13 cellular contexts compared by ENCODE assay signal in genomic region chr6:97473979-97474378, GRCh38.
DNase-seq lines count a peak whose midpoint lies in the region; ATAC-seq and TF ChIP-seq lines count a peak whose summit lies in the region.
"Had no signal": no experiment of that assay in that cellular context is flagged by ENCODE, and none has a peak within 500 bp of the region (broad histone marks: within the 10 kb centered on the region; RNA-seq: fewer than 3 reads in every experiment).

No MANE protein-coding gene starts in this region.

- POLR2A ChIA-PET in RWPE1 (lab: Yijun Ruan, JAX; ENCODE audit: low non-redundant PET), result no interaction called here

- H3K79me2 ChIP-seq in GM23338 (replicated peaks; ENCODE audit: insufficient read depth) (no peaks in the 10 kb centered on the region), Karpas-422 (ENCODE audit: low read length) (no peaks in the 10 kb centered on the region)

- H4K20me1 ChIP-seq in GM23338 (replicated peaks; ENCODE audit: insufficient read depth) (no peaks in the 10 kb centered on the region), Karpas-422 (ENCODE audit: insufficient read depth, low read depth, low read length) (no peaks in the 10 kb centered on the region)

- peak; percentile 29 to 36; a peak in 3 of 4 replicates for TF ChIP-seq CTCF in GM23338 (conservative IDR thresholded peaks at IDR 0.05; ENCODE audit: low read depth in 2 of 2)
- peak; percentile 8 for TF ChIP-seq CTCF in retinal pigment epithelial cell (conservative IDR thresholded peaks at IDR 0.05; ENCODE audit: low read depth, low read length)
- TF ChIP-seq CTCF in RWPE1 (conservative IDR thresholded peaks at IDR 0.05; ENCODE audit: low read depth), result no peak

- DNase-seq in GM23338 (ENCODE audit: low spot score) (peak; percentile 3), Karpas-422 (peak; percentile 45), SK-N-MC (ENCODE audit: low read depth, low spot score) (no peak), retinal pigment epithelial cell (ENCODE audit: low read depth) (peak; percentile 10), NCI-H226 (no peak), AML-193 (lab: John Stamatoyannopoulos, UW) (no peak), RWPE1 (ENCODE audit: low spot score) (no peak)
- DNase-seq: CD8-positive, alpha-beta memory T cell; DMS 273 treated with DMSO at 0.1 percent for 48 hours; GM23248; IMR-90; KG1 had no signal

- no peak overlapping the region for H3K4me3 ChIP-seq in GM23338
- H3K4me3 ChIP-seq in Karpas-422 (ENCODE audit: low read length), result no peak overlapping the region
- H3K4me3 ChIP-seq in SK-N-MC, result no peak overlapping the region
- H3K4me3 ChIP-seq in retinal pigment epithelial cell (ENCODE audit: low read length), result no peak overlapping the region
- H3K4me3 ChIP-seq: GM23248, HAP-1 had no signal

- H3K4me1 ChIP-seq in GM23338 (ENCODE audit: insufficient read depth), result no peaks in the 10 kb centered on the region
- H3K4me1 ChIP-seq in Karpas-422 (ENCODE audit: low read length), result no peaks in the 10 kb centered on the region
- H3K4me1 ChIP-seq: HAP-1 had no signal

- H3K4me2 ChIP-seq in GM23338, result no peak overlapping the region
- no peak overlapping the region for H3K4me2 ChIP-seq in Karpas-422 (ENCODE audit: low read depth, low read length, poor library complexity, severe bottlenecking)

- H2AFZ ChIP-seq in GM23338, result no peak overlapping the region
- H2AFZ ChIP-seq in Karpas-422 (ENCODE audit: low read length), result no peak overlapping the region
- H2AFZ ChIP-seq: GM23248 had no signal

- no peaks in the 10 kb centered on the region for H3K27me3 ChIP-seq in GM23338 (ENCODE audit: insufficient read depth)
- H3K27me3 ChIP-seq in Karpas-422 (ENCODE audit: low read length), result no peaks in the 10 kb centered on the region

- no peak for ATAC-seq in GM23338

- H3K9me2 ChIP-seq in GM23338 (ENCODE audit: insufficient read depth) (no peaks in the 10 kb centered on the region), Karpas-422 (replicated peaks; ENCODE audit: insufficient read depth, low read length) (no peaks in the 10 kb centered on the region)

- CTCF ChIA-PET in RWPE1 (lab: Yijun Ruan, JAX), result no interaction called here

- H3K9ac ChIP-seq in Karpas-422 (ENCODE audit: low read length), result no peak overlapping the region
- H3K9ac ChIP-seq in SK-N-MC (ENCODE audit: insufficient read length), result no peak overlapping the region
- H3K9ac ChIP-seq: GM23248 had no signal

- no peaks in the 10 kb centered on the region for H3K4me1 Mint-ChIP-seq in GM23338
- H3K4me1 Mint-ChIP-seq: CD8-positive, alpha-beta memory T cell had no signal

- no peaks in the 10 kb centered on the region for H3K36me3 ChIP-seq in GM23338 (ENCODE audit: insufficient read depth)
- H3K36me3 ChIP-seq in Karpas-422 (ENCODE audit: insufficient read depth, low read length), result no peaks in the 10 kb centered on the region
- H3K36me3 ChIP-seq in SK-N-MC (ENCODE audit: insufficient read depth, low read length), result peaks cover 9% of the 10 kb centered on the region
- H3K36me3 ChIP-seq: HAP-1 had no signal

- no peaks in the 10 kb centered on the region for H3F3A ChIP-seq in GM23338 (replicated peaks; ENCODE audit: low read depth)

- no peak overlapping the region for H3K27ac Mint-ChIP-seq in GM23338
- H3K27ac Mint-ChIP-seq: CD8-positive, alpha-beta memory T cell had no signal

- no peaks in the 10 kb centered on the region for H3K9me3 Mint-ChIP-seq in GM23338

- H3K4me3 Mint-ChIP-seq in GM23338, result no peak overlapping the region
- H3K4me3 Mint-ChIP-seq: CD8-positive, alpha-beta memory T cell had no signal

- no peaks in the 10 kb centered on the region for H3K36me3 Mint-ChIP-seq in GM23338 (ENCODE audit: low read depth)
- H3K36me3 Mint-ChIP-seq: CD8-positive, alpha-beta memory T cell had no signal

- no peaks in the 10 kb centered on the region for H3K27me3 Mint-ChIP-seq in GM23338 (ENCODE audit: insufficient read depth, low read depth, poor library complexity)

- H3K9me3 ChIP-seq in Karpas-422 (ENCODE audit: low read length) (no peaks in the 10 kb centered on the region), SK-N-MC (ENCODE audit: low read depth, low read length) (peaks cover 10% of the 10 kb centered on the region)
- H3K9me3 ChIP-seq: HAP-1 had no signal

- no peak overlapping the region for H3K27ac ChIP-seq in GM23338 (ENCODE audit: low read depth)
- no peak overlapping the region for H3K27ac ChIP-seq in Karpas-422 (ENCODE audit: low read length)
- peak overlapping the region; percentile 38 for H3K27ac ChIP-seq in SK-N-MC
- no peak overlapping the region for H3K27ac ChIP-seq in RWPE1
- H3K27ac ChIP-seq: GM23248 had no signal

TF ChIP-seq in GM23338, 12 proteins besides CTCF, POLR2A, EP300 and RAD21 (continues in another document):
- TF ChIP-seq POLR2AphosphoS5 (IDR thresholded peaks at IDR 0.05; ENCODE audit: low read depth) (no peak), ETS1 (IDR thresholded peaks at IDR 0.05) (no peak), STAT1 (IDR thresholded peaks at IDR 0.05; ENCODE audit: unreplicated experiment) (no peak), ZNF114 (CRISPR knock-in tag; IDR thresholded peaks at IDR 0.05) (no peak), NANOG (IDR thresholded peaks at IDR 0.05; ENCODE audit: borderline replicate concordance) (no peak), EZH2phosphoT487 (IDR thresholded peaks at IDR 0.05; ENCODE audit: unreplicated experiment) (no peak), CREB1 (CRISPR knock-in tag; IDR thresholded peaks at IDR 0.05; ENCODE audit: low read depth) (no peak), ZNF331 (CRISPR knock-in tag; IDR thresholded peaks at IDR 0.05; ENCODE audit: low read depth) (no peak), JUNB (IDR thresholded peaks at IDR 0.05; ENCODE audit: unreplicated experiment) (no peak), EZH2 (IDR thresholded peaks at IDR 0.05; ENCODE audit: low read depth, unreplicated experiment) (no peak), REST (IDR thresholded peaks at IDR 0.05; ENCODE audit: unreplicated experiment) (no peak)

Comparison
In these comparisons a context has a peak if more than half of its experiments do, and no peak if none do; other contexts are left out.
1. DNase-seq: peak in GM23338 (single experiment), Karpas-422 (single experiment) and retinal pigment epithelial cell (single experiment); none in SK-N-MC (single experiment), NCI-H226 (single experiment), AML-193 (0 of 2) and RWPE1 (single experiment).